Comparison of ENCODE assay signal across 1 cellular context in genomic region chr19:44890366-44891015, GRCh38.
TF ChIP-seq lines count a peak whose summit lies in the region.

No MANE protein-coding gene starts in this region.

TF ChIP-seq in K562, 482 proteins besides CTCF, POLR2A, EP300 and RAD21 (continued from another document and continues in another):
- TF ChIP-seq ZNF311 (CRISPR knock-in tag; IDR thresholded peaks at IDR 0.05) (no peak), CBX8 (IDR thresholded peaks at IDR 0.05; ENCODE audit: borderline replicate concordance, extremely low read depth, low read depth, low read length, poor library complexity, severe bottlenecking) (no peak), ZKSCAN8 (CRISPR knock-in tag; IDR thresholded peaks at IDR 0.05) (no peak), FOXJ2 (tag; IDR thresholded peaks at IDR 0.05) (no peak), RFX1 (IDR thresholded peaks at IDR 0.05) (no peak), ZNF143 (CRISPR knock-in tag; IDR thresholded peaks at IDR 0.05) (peak; percentile 91), ZKSCAN1 (IDR thresholded peaks at IDR 0.05; ENCODE audit: low read depth, low read length) (no peak), NCOR1 (IDR thresholded peaks at IDR 0.05) (no peak), ZNF212 (CRISPR knock-in tag; IDR thresholded peaks at IDR 0.05) (no peak), ZNF124 (CRISPR knock-in tag; IDR thresholded peaks at IDR 0.05) (no peak), POLR2B (IDR thresholded peaks at IDR 0.05; ENCODE audit: low read depth, partially characterized antibody) (peak; percentile 93), MLLT1 (IDR thresholded peaks at IDR 0.05) (peak in 1 of 2 experiments; percentile 76; a peak in 2 of 4 replicates), CBX3 (IDR thresholded peaks at IDR 0.05; ENCODE audit: borderline replicate concordance in 1 of 2, low read length in 2 of 2) (no peak; a peak in 1 of 3 replicates), BRCA1 (IDR thresholded peaks at IDR 0.05) (no peak), BRCA1 (CRISPR knock-in tag; IDR thresholded peaks at IDR 0.05) (no peak), TCFL5 (CRISPR knock-in tag; conservative IDR thresholded peaks at IDR 0.05) (no peak), NFIX (CRISPR knock-in tag; IDR thresholded peaks at IDR 0.05; ENCODE audit: low read depth) (no peak), FOXM1 (IDR thresholded peaks at IDR 0.05; ENCODE audit: low read depth) (peak; percentile 15; the same call in 1 of the 2 replicates), FOXM1 (CRISPR knock-in tag; IDR thresholded peaks at IDR 0.05; ENCODE audit: low read depth) (no peak), MBD1 (CRISPR knock-in tag; IDR thresholded peaks at IDR 0.05) (no peak), PHF8 (IDR thresholded peaks at IDR 0.05; ENCODE audit: borderline replicate concordance, low read length) (no peak), ZNF589 (CRISPR knock-in tag; IDR thresholded peaks at IDR 0.05; ENCODE audit: low read depth) (no peak), TEAD2 (tag; IDR thresholded peaks at IDR 0.05) (no peak), ZNF551 (CRISPR knock-in tag; IDR thresholded peaks at IDR 0.05) (no peak), PCBP2 (IDR thresholded peaks at IDR 0.05; ENCODE audit: low read depth, low read length, poor library complexity, severe bottlenecking) (no peak), FOXK2 (conservative IDR thresholded peaks at IDR 0.05 in 1 of 2, IDR thresholded peaks at IDR 0.05 in 1 of 2; ENCODE audit: low read depth in 2 of 2) (peak; percentile 89 to 92), ELF1 (tag; IDR thresholded peaks at IDR 0.05) (peak; percentile 97), FUS (optimal IDR thresholded peaks at IDR 0.05; ENCODE audit: low read depth, low read length) (no peak), BRD9 (IDR thresholded peaks at IDR 0.05; ENCODE audit: low read depth, partially characterized antibody) (no peak), SNRNP70 (optimal IDR thresholded peaks at IDR 0.05; ENCODE audit: low read depth, low read length) (no peak), CBX2 (IDR thresholded peaks at IDR 0.05; ENCODE audit: insufficient read depth, low read length, poor library complexity, severe bottlenecking) (no peak), ZNF253 (CRISPR knock-in tag; conservative IDR thresholded peaks at IDR 0.05) (no peak), THRB (CRISPR knock-in tag; conservative IDR thresholded peaks at IDR 0.05) (peak; percentile 90), GTF2F1 (IDR thresholded peaks at IDR 0.05; ENCODE audit: low read depth, low read length) (no peak), EGR1 (conservative IDR thresholded peaks at IDR 0.05) (no peak), CREM (IDR thresholded peaks at IDR 0.05; ENCODE audit: low read depth) (peak; percentile 90), GTF2B (IDR thresholded peaks at IDR 0.05; ENCODE audit: extremely low read depth, insufficient read length) (no peak), ZKSCAN3 (CRISPR knock-in tag; IDR thresholded peaks at IDR 0.05) (no peak), ZNF79 (CRISPR knock-in tag; IDR thresholded peaks at IDR 0.05; ENCODE audit: low read depth) (no peak), ZFPM2 (CRISPR knock-in tag; IDR thresholded peaks at IDR 0.05) (no peak), PTRF (tag; IDR thresholded peaks at IDR 0.05) (no peak), JUN (IDR thresholded peaks at IDR 0.05; ENCODE audit: borderline replicate concordance, low read depth, low read length) (no peak), JUN (CRISPR knock-in tag; IDR thresholded peaks at IDR 0.05; ENCODE audit: borderline replicate concordance) (no peak), SIX5 (IDR thresholded peaks at IDR 0.05; ENCODE audit: borderline replicate concordance in 1 of 2, insufficient read depth in 1 of 2, low read depth in 1 of 2, low read length in 2 of 2) (peak; percentile 21 to 28; a peak in 3 of 4 replicates), ZNF717 (CRISPR knock-in tag; IDR thresholded peaks at IDR 0.05) (no peak), PHB2 (IDR thresholded peaks at IDR 0.05; ENCODE audit: low read depth) (no peak), EWSR1 (IDR thresholded peaks at IDR 0.05; ENCODE audit: borderline replicate concordance, low read depth, partially characterized antibody) (no peak), HDGF (IDR thresholded peaks at IDR 0.05) (peak; percentile 71; the same call in 1 of the 2 replicates), HLTF (IDR thresholded peaks at IDR 0.05) (no peak), CREB5 (CRISPR knock-in tag; IDR thresholded peaks at IDR 0.05) (no peak)
- TF ChIP-seq, protein P1, sequence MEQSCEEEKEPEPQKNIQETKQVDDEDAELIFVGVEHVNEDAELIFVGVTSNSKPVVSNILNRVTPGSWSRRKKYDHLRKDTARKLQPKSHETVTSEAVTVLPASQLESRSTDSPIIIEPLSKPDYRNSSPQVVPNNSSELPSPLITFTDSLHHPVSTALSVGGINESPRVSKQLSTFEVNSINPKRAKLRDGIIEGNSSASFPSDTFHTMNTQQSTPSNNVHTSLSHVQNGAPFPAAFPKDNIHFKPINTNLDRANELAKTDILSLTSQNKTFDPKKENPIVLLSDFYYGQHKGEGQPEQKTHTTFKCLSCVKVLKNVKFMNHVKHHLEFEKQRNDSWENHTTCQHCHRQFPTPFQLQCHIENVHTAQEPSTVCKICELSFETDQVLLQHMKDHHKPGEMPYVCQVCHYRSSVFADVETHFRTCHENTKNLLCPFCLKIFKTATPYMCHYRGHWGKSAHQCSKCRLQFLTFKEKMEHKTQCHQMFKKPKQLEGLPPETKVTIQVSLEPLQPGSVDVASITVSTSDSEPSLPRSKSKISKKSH (CRISPR knock-in tag; IDR thresholded peaks at IDR 0.05) = no peak
- TF ChIP-seq, protein P2, sequence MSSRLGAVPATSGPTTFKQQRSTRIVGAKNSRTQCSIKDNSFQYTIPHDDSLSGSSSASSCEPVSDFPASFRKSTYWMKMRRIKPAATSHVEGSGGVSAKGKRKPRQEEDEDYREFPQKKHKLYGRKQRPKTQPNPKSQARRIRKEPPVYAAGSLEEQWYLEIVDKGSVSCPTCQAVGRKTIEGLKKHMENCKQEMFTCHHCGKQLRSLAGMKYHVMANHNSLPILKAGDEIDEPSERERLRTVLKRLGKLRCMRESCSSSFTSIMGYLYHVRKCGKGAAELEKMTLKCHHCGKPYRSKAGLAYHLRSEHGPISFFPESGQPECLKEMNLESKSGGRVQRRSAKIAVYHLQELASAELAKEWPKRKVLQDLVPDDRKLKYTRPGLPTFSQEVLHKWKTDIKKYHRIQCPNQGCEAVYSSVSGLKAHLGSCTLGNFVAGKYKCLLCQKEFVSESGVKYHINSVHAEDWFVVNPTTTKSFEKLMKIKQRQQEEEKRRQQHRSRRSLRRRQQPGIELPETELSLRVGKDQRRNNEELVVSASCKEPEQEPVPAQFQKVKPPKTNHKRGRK (tag; IDR thresholded peaks at IDR 0.05) = no peak
- TF ChIP-seq, protein P3, sequence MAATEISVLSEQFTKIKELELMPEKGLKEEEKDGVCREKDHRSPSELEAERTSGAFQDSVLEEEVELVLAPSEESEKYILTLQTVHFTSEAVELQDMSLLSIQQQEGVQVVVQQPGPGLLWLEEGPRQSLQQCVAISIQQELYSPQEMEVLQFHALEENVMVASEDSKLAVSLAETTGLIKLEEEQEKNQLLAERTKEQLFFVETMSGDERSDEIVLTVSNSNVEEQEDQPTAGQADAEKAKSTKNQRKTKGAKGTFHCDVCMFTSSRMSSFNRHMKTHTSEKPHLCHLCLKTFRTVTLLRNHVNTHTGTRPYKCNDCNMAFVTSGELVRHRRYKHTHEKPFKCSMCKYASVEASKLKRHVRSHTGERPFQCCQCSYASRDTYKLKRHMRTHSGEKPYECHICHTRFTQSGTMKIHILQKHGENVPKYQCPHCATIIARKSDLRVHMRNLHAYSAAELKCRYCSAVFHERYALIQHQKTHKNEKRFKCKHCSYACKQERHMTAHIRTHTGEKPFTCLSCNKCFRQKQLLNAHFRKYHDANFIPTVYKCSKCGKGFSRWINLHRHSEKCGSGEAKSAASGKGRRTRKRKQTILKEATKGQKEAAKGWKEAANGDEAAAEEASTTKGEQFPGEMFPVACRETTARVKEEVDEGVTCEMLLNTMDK (IDR thresholded peaks at IDR 0.05; ENCODE audit: borderline replicate concordance, insufficient read depth, low read depth, low read length, poor library complexity, severe bottlenecking) = no peak
- TF ChIP-seq, protein P4, sequence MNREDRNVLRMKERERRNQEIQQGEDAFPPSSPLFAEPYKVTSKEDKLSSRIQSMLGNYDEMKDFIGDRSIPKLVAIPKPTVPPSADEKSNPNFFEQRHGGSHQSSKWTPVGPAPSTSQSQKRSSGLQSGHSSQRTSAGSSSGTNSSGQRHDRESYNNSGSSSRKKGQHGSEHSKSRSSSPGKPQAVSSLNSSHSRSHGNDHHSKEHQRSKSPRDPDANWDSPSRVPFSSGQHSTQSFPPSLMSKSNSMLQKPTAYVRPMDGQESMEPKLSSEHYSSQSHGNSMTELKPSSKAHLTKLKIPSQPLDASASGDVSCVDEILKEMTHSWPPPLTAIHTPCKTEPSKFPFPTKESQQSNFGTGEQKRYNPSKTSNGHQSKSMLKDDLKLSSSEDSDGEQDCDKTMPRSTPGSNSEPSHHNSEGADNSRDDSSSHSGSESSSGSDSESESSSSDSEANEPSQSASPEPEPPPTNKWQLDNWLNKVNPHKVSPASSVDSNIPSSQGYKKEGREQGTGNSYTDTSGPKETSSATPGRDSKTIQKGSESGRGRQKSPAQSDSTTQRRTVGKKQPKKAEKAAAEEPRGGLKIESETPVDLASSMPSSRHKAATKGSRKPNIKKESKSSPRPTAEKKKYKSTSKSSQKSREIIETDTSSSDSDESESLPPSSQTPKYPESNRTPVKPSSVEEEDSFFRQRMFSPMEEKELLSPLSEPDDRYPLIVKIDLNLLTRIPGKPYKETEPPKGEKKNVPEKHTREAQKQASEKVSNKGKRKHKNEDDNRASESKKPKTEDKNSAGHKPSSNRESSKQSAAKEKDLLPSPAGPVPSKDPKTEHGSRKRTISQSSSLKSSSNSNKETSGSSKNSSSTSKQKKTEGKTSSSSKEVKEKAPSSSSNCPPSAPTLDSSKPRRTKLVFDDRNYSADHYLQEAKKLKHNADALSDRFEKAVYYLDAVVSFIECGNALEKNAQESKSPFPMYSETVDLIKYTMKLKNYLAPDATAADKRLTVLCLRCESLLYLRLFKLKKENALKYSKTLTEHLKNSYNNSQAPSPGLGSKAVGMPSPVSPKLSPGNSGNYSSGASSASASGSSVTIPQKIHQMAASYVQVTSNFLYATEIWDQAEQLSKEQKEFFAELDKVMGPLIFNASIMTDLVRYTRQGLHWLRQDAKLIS (CRISPR knock-in tag; IDR thresholded peaks at IDR 0.05) = no peak
- TF ChIP-seq, protein P5, sequence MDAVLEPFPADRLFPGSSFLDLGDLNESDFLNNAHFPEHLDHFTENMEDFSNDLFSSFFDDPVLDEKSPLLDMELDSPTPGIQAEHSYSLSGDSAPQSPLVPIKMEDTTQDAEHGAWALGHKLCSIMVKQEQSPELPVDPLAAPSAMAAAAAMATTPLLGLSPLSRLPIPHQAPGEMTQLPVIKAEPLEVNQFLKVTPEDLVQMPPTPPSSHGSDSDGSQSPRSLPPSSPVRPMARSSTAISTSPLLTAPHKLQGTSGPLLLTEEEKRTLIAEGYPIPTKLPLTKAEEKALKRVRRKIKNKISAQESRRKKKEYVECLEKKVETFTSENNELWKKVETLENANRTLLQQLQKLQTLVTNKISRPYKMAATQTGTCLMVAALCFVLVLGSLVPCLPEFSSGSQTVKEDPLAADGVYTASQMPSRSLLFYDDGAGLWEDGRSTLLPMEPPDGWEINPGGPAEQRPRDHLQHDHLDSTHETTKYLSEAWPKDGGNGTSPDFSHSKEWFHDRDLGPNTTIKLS (IDR thresholded peaks at IDR 0.05; ENCODE audit: borderline replicate concordance, low read depth) = peak; percentile 71; the same call in 1 of the 2 replicates
